In the genomic region with DNA sequence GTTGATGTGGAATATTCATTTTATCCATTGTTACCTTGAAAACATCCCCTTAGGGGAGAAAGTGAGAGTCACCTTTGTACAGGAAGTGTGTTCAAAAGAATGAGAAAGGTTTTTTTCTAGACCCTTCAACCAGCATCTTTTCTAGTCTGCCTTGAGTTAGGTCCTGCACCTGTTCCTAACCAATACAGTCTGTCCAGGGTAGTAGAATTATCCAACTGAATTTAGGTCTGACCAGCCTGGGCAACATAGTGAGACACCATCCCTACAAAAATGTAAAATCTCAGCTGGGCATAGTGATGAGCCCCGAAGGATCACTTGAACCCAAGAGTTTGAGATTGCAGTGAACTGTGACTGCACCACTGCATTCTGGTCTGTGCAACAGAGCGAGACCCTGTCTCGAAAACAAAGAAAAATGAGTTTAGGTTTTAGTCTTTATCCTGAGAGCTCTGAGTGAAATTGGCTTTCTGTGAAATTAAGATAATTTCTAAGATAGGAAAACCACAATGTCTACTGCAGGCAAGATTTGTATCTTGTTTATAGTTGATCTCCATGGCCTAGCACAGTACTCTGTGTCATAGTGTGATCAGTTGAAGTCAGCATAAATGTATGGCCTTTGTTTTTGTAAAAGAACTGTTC, we compare ENCODE assay signal across 10 cellular contexts. TPM values are rescaled to one million over a fixed set of nuclear protein-coding genes. Genes with fewer than 3 reads are reported as not detected.
DNase-seq lines count a peak whose midpoint lies in the region; ATAC-seq and TF ChIP-seq lines count a peak whose summit lies in the region.
"Had no signal": no experiment of that assay in that cellular context is flagged by ENCODE, and none has a peak within 500 bp of the region (broad histone marks: within the 10 kb centered on the region; RNA-seq: fewer than 3 reads in every experiment).

No MANE protein-coding gene starts in this region.

- no peaks in the 10 kb centered on the region for H3K36me3 ChIP-seq in DOHH2 (ENCODE audit: control insufficient read depth, low read length)
- peaks cover 4% of the 10 kb centered on the region for H3K36me3 ChIP-seq in upper lobe of right lung

- H3K27me3 ChIP-seq in DOHH2 (ENCODE audit: control insufficient read depth, low read length) (no peaks in the 10 kb centered on the region), upper lobe of right lung (no peaks in the 10 kb centered on the region)

- peaks cover 14% of the 10 kb centered on the region for H3K36me3 Mint-ChIP-seq in activated naive CD4-positive, alpha-beta T cell treated with anti-CD3 and anti-CD28 coated beads, Interleukin-2, amount 10 ng/mL, durations not matched to agents 7 days and 5 days

- ATAC-seq in GM19468 (IDR thresholded peaks at IDR 0.05; ENCODE audit: extremely low read depth, unreplicated experiment), result peak; percentile 53
- ATAC-seq in HG03139 (IDR thresholded peaks at IDR 0.05; ENCODE audit: unreplicated experiment), result peak; percentile 70
- no peak for ATAC-seq in upper lobe of right lung

- H3K79me2 ChIP-seq in DOHH2 (ENCODE audit: control insufficient read depth, low read length), result no peaks in the 10 kb centered on the region

- H3K4me1 Mint-ChIP-seq in activated naive CD4-positive, alpha-beta T cell treated with anti-CD3 and anti-CD28 coated beads, Interleukin-2, amount 10 ng/mL, durations not matched to agents 7 days and 5 days, result peaks cover 30% of the 10 kb centered on the region

- peak overlapping the region; percentile 33 for H3K4me2 ChIP-seq in DOHH2 (ENCODE audit: low read length)

- H3K9me3 ChIP-seq in DOHH2 (ENCODE audit: control insufficient read depth, insufficient read depth, low read length) (no peaks in the 10 kb centered on the region), upper lobe of right lung (no peaks in the 10 kb centered on the region)

- peaks cover 2% of the 10 kb centered on the region; the same call in 1 of the 2 replicates for H3F3A ChIP-seq in DOHH2 (ENCODE audit: control insufficient read depth, insufficient read depth)

- in situ Hi-C loops in GM13976 (cut with MboI; ENCODE audit: low sequenced_read_pairs, unreplicated experiment), result no loop called here

- peak; percentile 26 for DNase-seq in activated naive CD4-positive, alpha-beta T cell treated with anti-CD3 and anti-CD28 coated beads, Interleukin-2, amount 10 ng/mL, durations not matched to agents 7 days and 5 days
- DNase-seq in GM13976 (ENCODE audit: low spot score), result no peak
- no peak for DNase-seq in upper lobe of right lung
- no peak for DNase-seq in head of caudate nucleus
- no peak for DNase-seq in HUDEP-2 (lab: John Stamatoyannopoulos, UW; ENCODE audit: unreplicated experiment in 76 of 76)
- DNase-seq: glutamatergic neuron, Right ventricle myocardium superior had no signal

- H3K27ac ChIP-seq in DOHH2 (ENCODE audit: low read depth, low read length), result no peak overlapping the region
- H3K27ac ChIP-seq in upper lobe of right lung, result no peak overlapping the region

- H3K4me3 ChIP-seq in DOHH2 (ENCODE audit: low read length) (0 out of 2 replicates have a peak overlapping the region, but pooled peaks have one; percentile 6), upper lobe of right lung (no peak overlapping the region)

- H3K4me1 ChIP-seq in DOHH2 (ENCODE audit: control insufficient read depth, low read length) (peaks cover 13% of the 10 kb centered on the region), upper lobe of right lung (peaks cover 13% of the 10 kb centered on the region)

- no peaks in the 10 kb centered on the region for H3K9me3 Mint-ChIP-seq in activated naive CD4-positive, alpha-beta T cell treated with anti-CD3 and anti-CD28 coated beads, Interleukin-2, amount 10 ng/mL, durations not matched to agents 7 days and 5 days

- CTCF ChIA-PET in activated naive CD4-positive, alpha-beta T cell treated with anti-CD3 and anti-CD28 coated beads, Interleukin-2, amount 10 ng/mL, durations not matched to agents 7 days and 5 days (lab: Charles Lee), result interaction anchor here (1.0 kb wide), 1 partner anchor 22 kb away, joined by 3 read pairs; no protein-coding TSS in a partner anchor

- intact Hi-C loops in upper lobe of right lung (cut with DNase I) (no loop called here), head of caudate nucleus (cut with DNase I) (no loop called here)

- peak overlapping the region; percentile 25 for H3K4me3 Mint-ChIP-seq in activated naive CD4-positive, alpha-beta T cell treated with anti-CD3 and anti-CD28 coated beads, Interleukin-2, amount 10 ng/mL, durations not matched to agents 7 days and 5 days

- H3K27me3 Mint-ChIP-seq in activated naive CD4-positive, alpha-beta T cell treated with anti-CD3 and anti-CD28 coated beads, Interleukin-2, amount 10 ng/mL, durations not matched to agents 7 days and 5 days, result no peaks in the 10 kb centered on the region

- TF ChIP-seq CTCF in DOHH2 (IDR thresholded peaks at IDR 0.05; ENCODE audit: low read depth, low read length, poor library complexity, severe bottlenecking), result no peak
- TF ChIP-seq CTCF in GM13976 (IDR thresholded peaks at IDR 0.05; ENCODE audit: borderline replicate concordance, control extremely low read depth, extremely low read depth, insufficient read depth, missing control alignments), result no peak
- no peak for TF ChIP-seq CTCF in upper lobe of right lung (IDR thresholded peaks at IDR 0.05)

- H4K20me1 ChIP-seq in DOHH2 (ENCODE audit: control insufficient read depth, insufficient read depth, low read depth, low read length), result no peaks in the 10 kb centered on the region

- peak overlapping the region; percentile 85 for H3K27ac Mint-ChIP-seq in activated naive CD4-positive, alpha-beta T cell treated with anti-CD3 and anti-CD28 coated beads, Interleukin-2, amount 10 ng/mL, durations not matched to agents 7 days and 5 days

- no peaks in the 10 kb centered on the region for H3K9me2 ChIP-seq in DOHH2 (replicated peaks; ENCODE audit: control insufficient read depth, low read length)

RNA-seq across cellular contexts. Expression of a gene that starts 25.2 kb away (rescaled TPM):
- 111 TPM for total RNA-seq in upper lobe of right lung
